8 cellular contexts compared by ENCODE assay signal in the genomic region with DNA sequence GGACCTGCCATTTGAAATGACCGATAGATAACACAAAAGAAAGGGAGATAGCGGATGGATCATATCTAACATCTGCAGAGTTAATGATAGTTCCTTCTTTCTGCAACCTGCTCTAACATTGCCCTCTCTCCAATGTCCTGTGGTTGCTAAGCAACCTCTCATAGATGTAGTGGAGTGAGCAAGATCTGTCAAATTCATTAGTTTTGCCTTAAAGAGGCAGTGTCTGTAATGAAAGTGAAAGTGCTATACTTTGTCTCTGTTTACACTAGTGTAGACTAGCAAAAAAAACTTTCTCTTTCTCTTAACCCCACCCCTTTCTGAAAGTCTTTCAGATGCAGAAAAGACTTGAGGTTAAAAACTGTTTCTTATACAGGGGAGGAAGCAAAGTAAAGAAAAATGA.
DNase-seq lines count a peak whose midpoint lies in the region; ATAC-seq and TF ChIP-seq lines count a peak whose summit lies in the region.

No MANE protein-coding gene starts in this region.

- H3K9ac ChIP-seq in MM.1S (ENCODE audit: low read length) = no peak overlapping the region

- DNase-seq in MM.1S (peak; percentile 48), coronary artery (ENCODE audit: low spot score) (no peak), omental fat pad (ENCODE audit: low spot score) (no peak), ascending aorta (ENCODE audit: low spot score in 2 of 2) (no peak), NCI-H1694 treated with DMSO at 0.1 percent for 48 hours (lab: John Stamatoyannopoulos, UW) (no peak), foreskin melanocyte (no peak)

- no peak overlapping the region for H2AFZ ChIP-seq in MM.1S (ENCODE audit: low read length)

- H3K4me3 ChIP-seq in MM.1S (ENCODE audit: low read length) (no peak overlapping the region), coronary artery (peak overlapping the region; percentile 70), ascending aorta (peak overlapping the region in 1 of 2 donors; percentile 49)

- H3K79me2 ChIP-seq in MM.1S (ENCODE audit: low read length) = no peaks in the 10 kb centered on the region

- intact Hi-C loops in ascending aorta (cut with DNase I) = no loop called here

- H3K4me1 ChIP-seq in MM.1S (ENCODE audit: low read length) = no peaks in the 10 kb centered on the region
- H3K4me1 ChIP-seq in ascending aorta = no peaks in the 10 kb centered on the region

- H3K27ac ChIP-seq in MM.1S (ENCODE audit: low read length) = no peak overlapping the region
- H3K27ac ChIP-seq in coronary artery = no peak overlapping the region
- no peak overlapping the region for H3K27ac ChIP-seq in ascending aorta

- H3K9me3 ChIP-seq in MM.1S (replicated peaks; ENCODE audit: insufficient read depth, low read length) (no peaks in the 10 kb centered on the region), ascending aorta (no peaks in the 10 kb centered on the region)

- H3K27me3 ChIP-seq in MM.1S (replicated peaks; ENCODE audit: insufficient read depth, low read length) (no peaks in the 10 kb centered on the region), ascending aorta (no peaks in the 10 kb centered on the region)

- H4K20me1 ChIP-seq in MM.1S (ENCODE audit: insufficient read depth, low read length) = no peaks in the 10 kb centered on the region

- H3K4me2 ChIP-seq in MM.1S (ENCODE audit: low read depth, low read length) = no peak overlapping the region

- ATAC-seq in GM18498 (IDR thresholded peaks at IDR 0.05; ENCODE audit: unreplicated experiment) (peak; percentile 92), GM21737 (IDR thresholded peaks at IDR 0.05; ENCODE audit: unreplicated experiment) (peak; percentile 92), omental fat pad (ENCODE audit: low FRiP score) (peak; percentile 85)

- no peaks in the 10 kb centered on the region for H3F3A ChIP-seq in MM.1S (ENCODE audit: insufficient read depth, low read length)

- H3K9me2 ChIP-seq in MM.1S (replicated peaks; ENCODE audit: insufficient read depth, low read length) = no peaks in the 10 kb centered on the region

- TF ChIP-seq CTCF in MM.1S (IDR thresholded peaks at IDR 0.05; ENCODE audit: low read length) (no peak), coronary artery (IDR thresholded peaks at IDR 0.05) (no peak), omental fat pad (IDR thresholded peaks at IDR 0.05) (no peak), ascending aorta (IDR thresholded peaks at IDR 0.05) (no peak)

- H3K36me3 ChIP-seq in MM.1S (replicated peaks; ENCODE audit: insufficient read depth, low read length) (no peaks in the 10 kb centered on the region), ascending aorta (no peaks in the 10 kb centered on the region)
